21 cellular contexts compared by ENCODE assay signal in the genomic region with DNA sequence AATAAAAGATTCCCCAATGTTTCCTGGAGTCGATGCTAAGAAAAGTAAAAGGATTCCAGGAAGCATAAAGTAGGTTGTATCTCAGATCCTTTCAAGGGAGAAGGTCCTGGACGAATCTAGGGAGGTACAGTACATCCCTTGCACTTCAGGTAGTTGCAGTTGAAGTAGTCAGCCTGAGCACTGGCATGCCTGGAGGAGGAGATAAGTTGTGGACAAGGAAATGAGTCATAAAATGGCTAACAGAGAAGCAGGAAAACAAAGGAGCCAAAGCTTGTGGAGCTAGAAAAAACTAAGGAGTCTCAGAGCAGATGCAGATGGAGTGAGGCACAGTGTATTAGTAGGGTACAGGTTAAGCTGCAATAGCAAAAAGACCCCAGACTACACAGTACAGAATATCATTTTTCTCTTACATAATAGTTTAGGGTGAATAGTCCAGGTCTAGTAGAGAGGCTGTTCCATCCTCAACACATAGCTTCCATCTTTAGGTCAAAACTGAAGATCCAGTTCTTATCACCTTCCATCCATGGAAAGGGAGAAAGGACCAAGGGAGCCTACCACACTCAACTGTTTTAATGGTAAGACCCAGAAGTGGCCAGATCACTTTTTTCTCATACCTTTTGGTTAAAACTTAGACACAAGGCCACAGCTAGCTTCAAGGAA. TPM values are rescaled to one million over a fixed set of nuclear protein-coding genes. Genes with fewer than 3 reads are reported as not detected.
A peak's percentile ranks its signal among the peaks of the same experiment; 100 is the strongest.
DNase-seq lines count a peak whose midpoint lies in the region; FAIRE-seq and TF ChIP-seq lines count a peak whose summit lies in the region.
"Had no signal": no experiment of that assay in that cellular context is flagged by ENCODE, and none has a peak within 500 bp of the region (broad histone marks: within the 10 kb centered on the region; RNA-seq: fewer than 3 reads in every experiment).

No MANE protein-coding gene starts in this region.

- no peak overlapping the region for H3K27ac ChIP-seq in suprapubic skin
- H3K27ac ChIP-seq: left ventricle myocardium inferior had no signal

- no peaks in the 10 kb centered on the region for H3K27me3 Mint-ChIP-seq in endothelial cell (ENCODE audit: unreplicated experiment)

- peaks cover 17% of the 10 kb centered on the region for H3K4me1 Mint-ChIP-seq in endothelial cell (ENCODE audit: unreplicated experiment)
- H3K4me1 Mint-ChIP-seq: CD8-positive, alpha-beta memory T cell; naive thymus-derived CD4-positive, alpha-beta T cell had no signal

- no peak overlapping the region for H3K4me3 Mint-ChIP-seq in endothelial cell (ENCODE audit: unreplicated experiment)
- H3K4me3 Mint-ChIP-seq: activated naive CD4-positive, alpha-beta T cell treated with anti-CD3 and anti-CD28 coated beads for 36 hours; CD8-positive, alpha-beta memory T cell; naive thymus-derived CD4-positive, alpha-beta T cell had no signal

- peak overlapping the region; percentile 27 for H3K27ac Mint-ChIP-seq in endothelial cell (ENCODE audit: unreplicated experiment)
- H3K27ac Mint-ChIP-seq: activated naive CD4-positive, alpha-beta T cell treated with anti-CD3 and anti-CD28 coated beads for 36 hours; naive thymus-derived CD4-positive, alpha-beta T cell had no signal

- H3K4me3 ChIP-seq in suprapubic skin = no peak overlapping the region
- H3K4me3 ChIP-seq: left ventricle myocardium inferior had no signal

- H3K9me3 ChIP-seq in suprapubic skin = no peaks in the 10 kb centered on the region
- H3K9me3 ChIP-seq: left ventricle myocardium inferior had no signal

- no peaks in the 10 kb centered on the region for H3K36me3 Mint-ChIP-seq in endothelial cell (ENCODE audit: low read depth, unreplicated experiment)
- H3K36me3 Mint-ChIP-seq: CD8-positive, alpha-beta memory T cell; naive thymus-derived CD4-positive, alpha-beta T cell had no signal

- WGBS in suprapubic skin = 66% methylated on average over 2 of the region's 2 CpGs

- H3K36me3 ChIP-seq in suprapubic skin = no peaks in the 10 kb centered on the region
- H3K36me3 ChIP-seq: left ventricle myocardium inferior had no signal

- in situ Hi-C loops in Caki2 (cut with HindIII; ENCODE audit: low pct_unique_long_range_greater_than_20kb, low sequenced_read_pairs) = no loop called here

- H3K27me3 ChIP-seq in suprapubic skin = no peaks in the 10 kb centered on the region

- no peak for FAIRE-seq in RCC 7860 (lab: Jason Lieb, UNC)
- FAIRE-seq: endometrium had no signal

- no peak for TF ChIP-seq CTCF in endothelial cell (IDR thresholded peaks at IDR 0.05; ENCODE audit: unreplicated experiment)
- TF ChIP-seq CTCF in suprapubic skin (IDR thresholded peaks at IDR 0.05) = no peak

- DNase-seq in Caki2 (ENCODE audit: low read depth) = peak; percentile 24
- peak; percentile 51 for DNase-seq in RCC 7860 (ENCODE audit: low spot score)
- no peak for DNase-seq in endothelial cell (ENCODE audit: low spot score)
- DNase-seq in kidney glomerular epithelial cell (lab: John Stamatoyannopoulos, UW) = peak; percentile 54
- no peak for DNase-seq in activated T-cell treated with anti-CD3 and anti-CD28 coated beads, Interleukin-2, amount 50 U/mL, for 48 hours
- DNase-seq in activated effector memory CD4-positive, alpha-beta T cell treated with anti-CD3 and anti-CD28 coated beads, Interleukin-2, amount 50 U/mL, for 16 hours = no peak
- DNase-seq in suprapubic skin (ENCODE audit: low spot score in 2 of 2) = no peak
- no peak for DNase-seq in germinal center (ENCODE audit: low spot score)
- DNase-seq: activated naive CD4-positive, alpha-beta T cell treated with anti-CD3 and anti-CD28 coated beads for 36 hours; caudate nucleus; CD8-positive, alpha-beta memory T cell; hippocampal formation; left ventricle myocardium inferior; MV-4-11; naive thymus-derived CD4-positive, alpha-beta T cell; NCI-H2107; NCI-H69; RPMI8226; T-helper 1 cell had no signal

- H3K9me3 Mint-ChIP-seq in endothelial cell (ENCODE audit: unreplicated experiment) = no peaks in the 10 kb centered on the region
- H3K9me3 Mint-ChIP-seq: activated naive CD4-positive, alpha-beta T cell treated with anti-CD3 and anti-CD28 coated beads for 36 hours had no signal

- H3K4me1 ChIP-seq in suprapubic skin = no peaks in the 10 kb centered on the region
- H3K4me1 ChIP-seq: left ventricle myocardium inferior had no signal

- TF ChIP-seq POLR2A in suprapubic skin (IDR thresholded peaks at IDR 0.05) = no peak

- TF ChIP-seq EP300 in suprapubic skin (IDR thresholded peaks at IDR 0.05) = no peak

RNA-seq across cellular contexts. Expression of gene COL6A5, which starts 41.3 kb away (rescaled TPM):
- not detected in 2 replicates for total RNA-seq in Caki2 (2014; rRNA removed; shearing (Covaris generic); ENCODE audit: low replicate concordance)
- total RNA-seq in endothelial cell (ENCODE audit: unreplicated experiment) (not detected), suprapubic skin (1 to 10 TPM in 1 of 4 donors, under 1 TPM in 3; 0.15 to 2.1 (median 0.44) TPM)
- total RNA-seq: activated naive CD4-positive, alpha-beta T cell treated with anti-CD3 and anti-CD28 coated beads for 36 hours; CD8-positive, alpha-beta memory T cell; left ventricle myocardium inferior; subcutaneous adipose tissue had no signal

Comparison
In these comparisons a context has a peak if more than half of its experiments do, and no peak if none do; other contexts are left out.
1. DNase-seq: peak in Caki2 (single experiment), RCC 7860 (single experiment) and kidney glomerular epithelial cell (single experiment); none in endothelial cell (single experiment), activated T-cell treated with anti-CD3 and anti-CD28 coated beads, Interleukin-2, amount 50 U/mL, for 48 hours (0 of 2), activated effector memory CD4-positive, alpha-beta T cell treated with anti-CD3 and anti-CD28 coated beads, Interleukin-2, amount 50 U/mL, for 16 hours (single experiment), suprapubic skin (0 of 2) and germinal center (single experiment).